Comparison of ENCODE assay signal across 9 cellular contexts in the genomic region with DNA sequence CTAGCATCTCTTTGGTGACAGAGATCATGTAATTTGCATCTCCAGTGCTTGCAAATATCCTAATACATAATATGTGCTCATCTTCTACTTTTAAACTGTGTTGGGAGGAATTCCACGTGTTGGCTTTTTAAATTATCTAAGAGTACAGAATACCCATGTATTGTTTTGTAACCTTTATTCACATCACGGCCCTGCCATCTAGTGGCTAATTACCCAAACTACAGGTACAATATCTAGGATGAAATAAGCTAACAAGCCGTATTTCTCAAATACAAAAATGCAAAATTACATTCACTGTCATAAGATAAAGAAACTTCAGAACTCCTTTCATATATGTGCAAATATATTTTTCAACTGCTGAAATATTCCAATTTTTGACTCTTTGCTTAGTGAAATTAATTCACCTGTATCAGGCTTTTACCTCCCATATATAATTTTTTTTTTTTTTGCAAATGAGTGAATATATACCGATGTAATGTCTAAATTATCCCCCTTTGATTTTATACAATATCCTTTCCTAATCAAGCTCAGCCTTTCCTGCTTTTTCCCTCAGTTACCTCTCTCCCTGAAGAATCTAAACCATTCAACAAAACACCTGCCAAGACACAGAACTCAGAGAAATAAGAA. TPM values are rescaled to one million over a fixed set of nuclear protein-coding genes. Genes with fewer than 3 reads are reported as not detected.
DNase-seq lines count a peak whose midpoint lies in the region; ATAC-seq, FAIRE-seq and TF ChIP-seq lines count a peak whose summit lies in the region.
"Had no signal": no experiment of that assay in that cellular context is flagged by ENCODE, and none has a peak within 500 bp of the region (broad histone marks: within the 10 kb centered on the region; RNA-seq: fewer than 3 reads in every experiment).

No MANE protein-coding gene starts in this region.

- H3K4me1 ChIP-seq in adipocyte (ENCODE audit: control insufficient read depth, insufficient read depth, low read length) (peaks cover 35% of the 10 kb centered on the region), upper lobe of right lung (no peaks in the 10 kb centered on the region)

- H3K4me1 Mint-ChIP-seq in activated CD4-positive, alpha-beta memory T cell treated with anti-CD3 and anti-CD28 coated beads, Interleukin-2, amount 10 ng/mL, durations not matched to agents 7 days and 5 days: no peaks in the 10 kb centered on the region

- no peaks in the 10 kb centered on the region for H3K27me3 ChIP-seq in adipocyte (replicated peaks; ENCODE audit: control insufficient read depth, insufficient read depth, low read length)
- H3K27me3 ChIP-seq in upper lobe of right lung: no peaks in the 10 kb centered on the region

- FAIRE-seq in D721Med (lab: Jason Lieb, UNC): no peak

- peak; percentile 66 for ATAC-seq in GM21367 (IDR thresholded peaks at IDR 0.05; ENCODE audit: unreplicated experiment)
- ATAC-seq in upper lobe of right lung: peak; percentile 80

- H3K9ac ChIP-seq in adipocyte (ENCODE audit: low read length): peak overlapping the region; percentile 63

- peaks cover 4% of the 10 kb centered on the region for H3K36me3 Mint-ChIP-seq in activated CD4-positive, alpha-beta memory T cell treated with anti-CD3 and anti-CD28 coated beads, Interleukin-2, amount 10 ng/mL, durations not matched to agents 7 days and 5 days (ENCODE audit: low read depth)

- intact Hi-C loops in upper lobe of right lung (cut with DNase I): no loop called here

- TF ChIP-seq CTCF in D721Med (IDR thresholded peaks at IDR 0.05; ENCODE audit: insufficient read depth, missing control alignments) (peak; percentile 67), upper lobe of right lung (IDR thresholded peaks at IDR 0.05) (peak; percentile 71)

- H3K9me3 ChIP-seq in adipocyte (ENCODE audit: control insufficient read depth, low read length): peaks cover 9% of the 10 kb centered on the region
- H3K9me3 ChIP-seq in upper lobe of right lung: no peaks in the 10 kb centered on the region

- DNase-seq in D721Med (ENCODE audit: insufficient read length, low spot score): no peak
- peak; percentile 71 for DNase-seq in NCI-H1694 (lab: John Stamatoyannopoulos, UW)
- DNase-seq in adipocyte (ENCODE audit: low read depth): peak; percentile 61
- peak; percentile 47 for DNase-seq in iris pigment epithelial cell (ENCODE audit: low read depth)
- no peak for DNase-seq in upper lobe of right lung
- DNase-seq in activated CD4-positive, alpha-beta memory T cell treated with anti-CD3 and anti-CD28 coated beads, Interleukin-2, amount 10 ng/mL, durations not matched to agents 7 days and 5 days: no peak
- no peak for DNase-seq in COLO668 (lab: John Stamatoyannopoulos, UW; ENCODE audit: unreplicated experiment)

- H3K27ac ChIP-seq in upper lobe of right lung: no peak overlapping the region

- CTCF ChIA-PET in activated CD4-positive, alpha-beta memory T cell treated with anti-CD3 and anti-CD28 coated beads, Interleukin-2, amount 10 ng/mL, durations not matched to agents 7 days and 5 days (lab: Charles Lee): interaction anchor here (0.7 to 2.0 kb wide), 4 partner anchors 9 to 57 kb away, joined by 3 to 8 read pairs (median 4); no protein-coding TSS in a partner anchor

- H3K4me3 ChIP-seq in adipocyte (ENCODE audit: low read length) (no peak overlapping the region), upper lobe of right lung (no peak overlapping the region)

- H3K27me3 Mint-ChIP-seq in activated CD4-positive, alpha-beta memory T cell treated with anti-CD3 and anti-CD28 coated beads, Interleukin-2, amount 10 ng/mL, durations not matched to agents 7 days and 5 days: peaks cover 25% of the 10 kb centered on the region

- POLR2A ChIA-PET in activated CD4-positive, alpha-beta memory T cell treated with anti-CD3 and anti-CD28 coated beads, Interleukin-2, amount 10 ng/mL, durations not matched to agents 7 days and 5 days (lab: Charles Lee): no interaction called here

- H3K27ac Mint-ChIP-seq in activated CD4-positive, alpha-beta memory T cell treated with anti-CD3 and anti-CD28 coated beads, Interleukin-2, amount 10 ng/mL, durations not matched to agents 7 days and 5 days: no peak overlapping the region
- H3K27ac Mint-ChIP-seq: T-helper 1 cell treated with Interleukin-12 subunit alpha and Interleukin-12 subunit beta and Interleukin-4 antibody, amounts not matched to agents 30 μg/mL and 1 μg/mL, for 36 hours had no signal

- no peak overlapping the region for H3K4me3 Mint-ChIP-seq in activated CD4-positive, alpha-beta memory T cell treated with anti-CD3 and anti-CD28 coated beads, Interleukin-2, amount 10 ng/mL, durations not matched to agents 7 days and 5 days
- H3K4me3 Mint-ChIP-seq: T-helper 1 cell treated with Interleukin-12 subunit alpha and Interleukin-12 subunit beta and Interleukin-4 antibody, amounts not matched to agents 30 μg/mL and 1 μg/mL, for 36 hours had no signal

- H3K36me3 ChIP-seq in adipocyte (ENCODE audit: control insufficient read depth, insufficient read depth, low read length, severe bottlenecking) (no peaks in the 10 kb centered on the region), upper lobe of right lung (no peaks in the 10 kb centered on the region)

- peaks cover 3% of the 10 kb centered on the region for H3K9me3 Mint-ChIP-seq in activated CD4-positive, alpha-beta memory T cell treated with anti-CD3 and anti-CD28 coated beads, Interleukin-2, amount 10 ng/mL, durations not matched to agents 7 days and 5 days

RNA-seq across cellular contexts. Expression of gene LSM8, which starts 30.3 kb away (rescaled TPM):
- 28.3 TPM for total RNA-seq in upper lobe of right lung
- total RNA-seq in activated CD4-positive, alpha-beta memory T cell treated with anti-CD3 and anti-CD28 coated beads, Interleukin-2, amount 10 ng/mL, durations not matched to agents 7 days and 5 days: 10 to 100 TPM; 51.3 to 51.8 TPM

Comparison
In these comparisons a context has a peak if more than half of its experiments do, and no peak if none do; other contexts are left out.
1. DNase-seq: peak in NCI-H1694 (single experiment), adipocyte (single experiment) and iris pigment epithelial cell (single experiment); none in D721Med (single experiment), upper lobe of right lung (single experiment), activated CD4-positive, alpha-beta memory T cell treated with anti-CD3 and anti-CD28 coated beads, Interleukin-2, amount 10 ng/mL, durations not matched to agents 7 days and 5 days (single experiment) and COLO668 (single experiment).